ENCODE assay signal across 11 cellular contexts in genomic region chr15:98721166-98721565, GRCh38.
"Had no signal": no experiment of that assay in that cellular context is flagged by ENCODE, and none has a peak within 500 bp of the region (broad histone marks: within the 10 kb centered on the region; RNA-seq: fewer than 3 reads in every experiment).

No MANE protein-coding gene starts in this region.

- H3K27ac ChIP-seq: body of pancreas, psoas muscle, suprapubic skin, upper lobe of left lung had no signal

- ATAC-seq: body of pancreas, left cardiac atrium, psoas muscle had no signal

- DNase-seq: activated CD4-positive, alpha-beta T cell treated with anti-CD3 and anti-CD28 coated beads, Interleukin-2, amount 10 ng/mL, durations not matched to agents 24 days and 14 days; activated effector memory CD4-positive, alpha-beta T cell treated with Interleukin-2 at 50 U/mL for 16 hours; body of pancreas; immature natural killer cell; left cardiac atrium; nephron progenitor cell; psoas muscle; stimulated activated CD4-positive, alpha-beta T cell treated with anti-CD3 and anti-CD28 coated beads, Interleukin-12 subunit alpha, Interleukin-12 subunit beta, amount 100 ng/mL, for 4 hours; stimulated activated naive CD4-positive, alpha-beta T cell; upper lobe of left lung had no signal

- H3K4me3 Mint-ChIP-seq: activated CD4-positive, alpha-beta T cell treated with anti-CD3 and anti-CD28 coated beads, Interleukin-2, amount 10 ng/mL, durations not matched to agents 24 days and 14 days; nephron progenitor cell had no signal

- H3K36me3 ChIP-seq: suprapubic skin, upper lobe of left lung had no signal

- H3K9me3 ChIP-seq: body of pancreas, psoas muscle, suprapubic skin, upper lobe of left lung had no signal

- H3K27ac Mint-ChIP-seq: activated CD4-positive, alpha-beta T cell treated with anti-CD3 and anti-CD28 coated beads, Interleukin-2, amount 10 ng/mL, durations not matched to agents 24 days and 14 days; nephron progenitor cell had no signal

- H3K9me3 Mint-ChIP-seq: immature natural killer cell had no signal

- H3K27me3 ChIP-seq: body of pancreas, suprapubic skin, upper lobe of left lung had no signal

- H3K27me3 Mint-ChIP-seq: activated CD4-positive, alpha-beta T cell treated with anti-CD3 and anti-CD28 coated beads, Interleukin-2, amount 10 ng/mL, durations not matched to agents 24 days and 14 days had no signal

- H3K4me3 ChIP-seq: body of pancreas, psoas muscle, suprapubic skin, upper lobe of left lung had no signal
